In the genomic region with DNA sequence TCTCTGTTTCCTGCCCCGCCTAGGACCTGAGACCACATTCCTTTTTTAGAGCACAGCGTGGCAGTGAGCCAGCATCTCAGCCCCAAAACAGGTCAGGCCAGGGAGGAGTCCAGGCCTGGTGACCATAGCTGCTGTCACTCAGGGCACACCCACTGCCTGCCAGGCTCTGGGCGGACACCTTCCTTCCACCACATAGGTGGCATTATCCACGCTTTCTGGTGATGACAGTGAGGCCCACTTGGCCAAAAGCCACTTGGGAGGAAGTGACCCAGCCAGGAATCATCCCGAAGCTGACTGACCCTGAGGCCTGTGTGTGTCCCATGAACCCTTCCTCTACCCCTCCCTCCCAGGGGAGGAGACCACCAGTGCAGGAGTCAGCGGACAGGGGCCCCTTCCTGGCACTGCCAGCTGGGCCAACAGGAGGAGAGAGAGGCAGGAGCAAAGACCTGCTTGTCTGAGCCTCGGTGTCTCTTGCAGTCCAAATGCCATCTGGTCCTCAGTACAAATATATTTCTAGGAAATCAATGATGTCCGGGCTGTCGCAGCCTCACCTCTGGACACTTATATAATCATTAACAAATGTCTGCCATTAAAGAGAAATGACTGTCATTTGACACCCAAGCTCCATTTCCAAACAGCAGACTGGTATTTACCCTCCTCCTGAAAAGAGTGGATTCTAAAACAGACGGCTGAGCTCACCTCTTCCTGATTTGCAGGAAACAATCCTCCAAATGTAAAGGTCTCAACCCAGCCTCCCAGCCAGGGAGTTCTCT, we compare ENCODE assay signal across 12 cellular contexts.
DNase-seq lines count a peak whose midpoint lies in the region; ATAC-seq, FAIRE-seq and TF ChIP-seq lines count a peak whose summit lies in the region.
"Had no signal": no experiment of that assay in that cellular context is flagged by ENCODE, and none has a peak within 500 bp of the region (broad histone marks: within the 10 kb centered on the region; RNA-seq: fewer than 3 reads in every experiment).

No MANE protein-coding gene starts in this region.

- H3K9me3 Mint-ChIP-seq in T-helper 2 cell treated with Interferon-gamma antibody and Interleukin-4, amounts not matched to agents 5 μg/mL and 100 μg/mL, for 36 hours = no peaks in the 10 kb centered on the region
- H3K9me3 Mint-ChIP-seq: activated T-cell treated with anti-CD3 and anti-CD28 coated beads, Interleukin-2, amount 50 U/mL, for 72 hours; immature natural killer cell; stimulated activated effector memory CD8-positive, alpha-beta T cell treated with anti-CD3 and anti-CD28 coated beads, Interleukin-12 subunit alpha, Interleukin-12 subunit beta, amount 100 ng/mL, for 72 hours had no signal

- no peak for TF ChIP-seq RAD21 in SK-N-SH (IDR thresholded peaks at IDR 0.05; ENCODE audit: low read length)

- H3K4me3 ChIP-seq in SK-N-SH (ENCODE audit: low read depth in 2 of 2, low read length in 1 of 2) = no peak overlapping the region
- no peak overlapping the region for H3K4me3 ChIP-seq in brain microvascular endothelial cell (ENCODE audit: low read depth, low read length)

- FAIRE-seq in islet of Langerhans (lab: Jason Lieb, UNC) (peak; percentile 78), urothelium cell line (lab: Jason Lieb, UNC) (no peak)

- peaks cover 0 to 6% of the 10 kb centered on the region in 2 experiments; a peak in 1 of 4 replicates for H3K4me1 ChIP-seq in SK-N-SH (ENCODE audit: control insufficient read depth in 1 of 2, insufficient read depth in 2 of 2, low read depth in 1 of 2, low read length in 1 of 2)

- H3K27me3 Mint-ChIP-seq in T-helper 2 cell treated with Interferon-gamma antibody and Interleukin-4, amounts not matched to agents 5 μg/mL and 100 μg/mL, for 36 hours (ENCODE audit: low read depth) = no peaks in the 10 kb centered on the region

- CTCF ChIA-PET in SK-N-SH (lab: Yijun Ruan, JAX) = interaction anchor here (0.8 to 1.0 kb wide), 2 partner anchors 15 to 196 kb away, joined by 3 read pairs; no protein-coding TSS in a partner anchor

- no peaks in the 10 kb centered on the region for H3F3A ChIP-seq in SK-N-SH (replicated peaks; ENCODE audit: insufficient read depth)

- no peak overlapping the region for H3K27ac Mint-ChIP-seq in T-helper 2 cell treated with Interferon-gamma antibody and Interleukin-4, amounts not matched to agents 5 μg/mL and 100 μg/mL, for 36 hours
- H3K27ac Mint-ChIP-seq: activated T-cell treated with anti-CD3 and anti-CD28 coated beads, Interleukin-2, amount 50 U/mL, for 72 hours; immature natural killer cell; stimulated activated effector memory CD8-positive, alpha-beta T cell treated with anti-CD3 and anti-CD28 coated beads, Interleukin-12 subunit alpha, Interleukin-12 subunit beta, amount 100 ng/mL, for 72 hours had no signal

- DNase-seq in SK-N-SH (no peak), brain microvascular endothelial cell (peak; percentile 2), urothelium cell line (ENCODE audit: low spot score) (peak; percentile 65), NCI-H1417 treated with DMSO at 0.1 percent for 48 hours (lab: John Stamatoyannopoulos, UW) (no peak)
- DNase-seq in T-helper 2 cell treated with Interferon-gamma antibody and Interleukin-4, amounts not matched to agents 5 μg/mL and 100 μg/mL, for 36 hours (ENCODE audit: low spot score) = no peak
- DNase-seq: activated T-cell treated with anti-CD3 and anti-CD28 coated beads, Interleukin-2, amount 50 U/mL, for 72 hours; immature natural killer cell; NCI-H1105 treated with DMSO at 0.1 percent for 48 hours had no signal

- H3K36me3 ChIP-seq in SK-N-SH (replicated peaks in 1 of 2; ENCODE audit: control insufficient read depth in 1 of 2, insufficient read depth in 2 of 2, low read length in 1 of 2) (no peaks in the 10 kb centered on the region), brain microvascular endothelial cell (replicated peaks) (no peaks in the 10 kb centered on the region)

- H3K79me2 ChIP-seq in SK-N-SH (ENCODE audit: insufficient read depth) = no peaks in the 10 kb centered on the region

- H4K20me1 ChIP-seq in SK-N-SH (ENCODE audit: insufficient read depth) = no peaks in the 10 kb centered on the region

- H3K27me3 ChIP-seq in SK-N-SH (ENCODE audit: insufficient read depth) = no peaks in the 10 kb centered on the region
- H3K27me3 ChIP-seq in brain microvascular endothelial cell (replicated peaks) = no peaks in the 10 kb centered on the region

- no peak overlapping the region for H2AFZ ChIP-seq in SK-N-SH (ENCODE audit: low read depth)

- POLR2A ChIA-PET in SK-N-SH (lab: Yijun Ruan, JAX) = no interaction called here

- TF ChIP-seq EP300 in SK-N-SH (IDR thresholded peaks at IDR 0.05; ENCODE audit: borderline replicate concordance in 1 of 2, low read depth in 1 of 2, low read length in 1 of 2) = no peak

- no peaks in the 10 kb centered on the region for H3K9me2 ChIP-seq in SK-N-SH

- no peak for TF ChIP-seq CTCF in SK-N-SH (IDR thresholded peaks at IDR 0.05)
- TF ChIP-seq CTCF in brain microvascular endothelial cell (IDR thresholded peaks at IDR 0.05; ENCODE audit: low read depth, low read length, missing control alignments) = no peak

- H3K27ac ChIP-seq in SK-N-SH (ENCODE audit: low read depth in 2 of 2, low read length in 1 of 2) = no peak overlapping the region
- no peak overlapping the region for H3K27ac ChIP-seq in brain microvascular endothelial cell

- no peaks in the 10 kb centered on the region for H3K9me3 ChIP-seq in SK-N-SH

- in situ Hi-C loops in brain microvascular endothelial cell (cut with HindIII; ENCODE audit: low pct_ligation_motif_present, low sequenced_read_pairs) = no loop called here

- H3K36me3 Mint-ChIP-seq in T-helper 2 cell treated with Interferon-gamma antibody and Interleukin-4, amounts not matched to agents 5 μg/mL and 100 μg/mL, for 36 hours (ENCODE audit: low read depth) = no peaks in the 10 kb centered on the region
- H3K36me3 Mint-ChIP-seq: immature natural killer cell; stimulated activated effector memory CD8-positive, alpha-beta T cell treated with anti-CD3 and anti-CD28 coated beads, Interleukin-12 subunit alpha, Interleukin-12 subunit beta, amount 100 ng/mL, for 72 hours had no signal

- H3K4me3 Mint-ChIP-seq in T-helper 2 cell treated with Interferon-gamma antibody and Interleukin-4, amounts not matched to agents 5 μg/mL and 100 μg/mL, for 36 hours = no peak overlapping the region
- H3K4me3 Mint-ChIP-seq: activated T-cell treated with anti-CD3 and anti-CD28 coated beads, Interleukin-2, amount 50 U/mL, for 72 hours; immature natural killer cell; stimulated activated effector memory CD8-positive, alpha-beta T cell treated with anti-CD3 and anti-CD28 coated beads, Interleukin-12 subunit alpha, Interleukin-12 subunit beta, amount 100 ng/mL, for 72 hours had no signal

- no peak overlapping the region for H3K4me2 ChIP-seq in SK-N-SH

- ATAC-seq in SK-N-SH treated with all-trans-retinoic acid at 6 μM for 48 hours (peak; percentile 49), GM18511 (IDR thresholded peaks at IDR 0.05; ENCODE audit: unreplicated experiment) (no peak)
- ATAC-seq: activated T-cell treated with anti-CD3 and anti-CD28 coated beads, Interleukin-2, amount 50 U/mL, for 72 hours; stimulated activated effector memory CD8-positive, alpha-beta T cell treated with anti-CD3 and anti-CD28 coated beads, Interleukin-12 subunit alpha, Interleukin-12 subunit beta, amount 100 ng/mL, for 72 hours had no signal

- H3K9ac ChIP-seq in SK-N-SH = no peak overlapping the region

- H3K4me1 Mint-ChIP-seq in T-helper 2 cell treated with Interferon-gamma antibody and Interleukin-4, amounts not matched to agents 5 μg/mL and 100 μg/mL, for 36 hours (ENCODE audit: low read depth) = no peaks in the 10 kb centered on the region
- H3K4me1 Mint-ChIP-seq: immature natural killer cell; stimulated activated effector memory CD8-positive, alpha-beta T cell treated with anti-CD3 and anti-CD28 coated beads, Interleukin-12 subunit alpha, Interleukin-12 subunit beta, amount 100 ng/mL, for 72 hours had no signal

- WGBS in SK-N-SH (ENCODE audit: low lambda C conversion rate) = 73% methylated on average over 7 of the region's 10 CpGs

TF ChIP-seq in SK-N-SH treated with all-trans-retinoic acid at 6 μM for 48 hours, 23 proteins besides CTCF, POLR2A, EP300 and RAD21:
- TF ChIP-seq TOX (CRISPR knock-in tag; IDR thresholded peaks at IDR 0.05; ENCODE audit: borderline replicate concordance) (no peak), RARB (CRISPR knock-in tag; IDR thresholded peaks at IDR 0.05) (no peak), ZFP3 (CRISPR knock-in tag; IDR thresholded peaks at IDR 0.05) (no peak)
TF ChIP-seq in SK-N-SH treated with all-trans-retinoic acid at 6 μM for 48 hours: peak in this region for 0.

TF ChIP-seq in SK-N-SH, 30 proteins besides CTCF, POLR2A, EP300 and RAD21 (continues in another document):
- TF ChIP-seq USF2 (IDR thresholded peaks at IDR 0.05; ENCODE audit: borderline replicate concordance, low read depth, low read length) = no peak
- no peak for TF ChIP-seq PBX3 (IDR thresholded peaks at IDR 0.05)
- no peak for TF ChIP-seq NRF1 (IDR thresholded peaks at IDR 0.05; ENCODE audit: low read depth, low read length)
- TF ChIP-seq MAX (IDR thresholded peaks at IDR 0.05; ENCODE audit: low read depth) = no peak
- TF ChIP-seq TAF1 (IDR thresholded peaks at IDR 0.05; ENCODE audit: borderline replicate concordance, low read depth, low read length) = no peak
- TF ChIP-seq GATA2 (CRISPR knock-in tag; IDR thresholded peaks at IDR 0.05) = no peak

Comparison
In these comparisons a context has a peak if more than half of its experiments do, and no peak if none do; other contexts are left out.
1. DNase-seq: peak in brain microvascular endothelial cell (single experiment) and urothelium cell line (single experiment); none in SK-N-SH (single experiment), T-helper 2 cell treated with Interferon-gamma antibody and Interleukin-4, amounts not matched to agents 5 μg/mL and 100 μg/mL, for 36 hours (single experiment) and NCI-H1417 treated with DMSO at 0.1 percent for 48 hours (single experiment).